1 cellular context compared by ENCODE assay signal in genomic region chr1:182617734-182618288, GRCh38.
TF ChIP-seq lines count a peak whose summit lies in the region.

No MANE protein-coding gene starts in this region.

TF ChIP-seq in HepG2, 621 proteins besides CTCF, POLR2A, EP300 and RAD21:
- TF ChIP-seq IKZF1 (IDR thresholded peaks at IDR 0.05) = no peak
- TF ChIP-seq NRL (CRISPR knock-in tag; IDR thresholded peaks at IDR 0.05; ENCODE audit: borderline replicate concordance) = no peak
- no peak for TF ChIP-seq WIZ (CRISPR knock-in tag; IDR thresholded peaks at IDR 0.05)
- no peak for TF ChIP-seq ZNF720 (CRISPR knock-in tag; IDR thresholded peaks at IDR 0.05)
- no peak for TF ChIP-seq ZNF687 (CRISPR knock-in tag; IDR thresholded peaks at IDR 0.05)
- no peak for TF ChIP-seq E2F2 (CRISPR knock-in tag; IDR thresholded peaks at IDR 0.05; ENCODE audit: borderline replicate concordance)
- TF ChIP-seq ZNF468 (CRISPR knock-in tag; IDR thresholded peaks at IDR 0.05) = no peak
- TF ChIP-seq ATM (IDR thresholded peaks at IDR 0.05; ENCODE audit: borderline replicate concordance) = no peak
- TF ChIP-seq SRY (CRISPR knock-in tag; IDR thresholded peaks at IDR 0.05) = no peak
- no peak for TF ChIP-seq ZBTB8A (CRISPR knock-in tag; IDR thresholded peaks at IDR 0.05; ENCODE audit: borderline replicate concordance, low read depth)
- TF ChIP-seq NFYB (CRISPR knock-in tag; IDR thresholded peaks at IDR 0.05) = no peak
- no peak for TF ChIP-seq ONECUT2 (CRISPR knock-in tag; IDR thresholded peaks at IDR 0.05)
- TF ChIP-seq SIN3A (IDR thresholded peaks at IDR 0.05; ENCODE audit: borderline replicate concordance, low read depth, low read length) = no peak
- TF ChIP-seq ASH2L (IDR thresholded peaks at IDR 0.05; ENCODE audit: insufficient read length, low read depth, low read length) = no peak
- TF ChIP-seq ZNF441 (CRISPR knock-in tag; IDR thresholded peaks at IDR 0.05; ENCODE audit: borderline replicate concordance) = no peak
